17 cellular contexts compared by ENCODE assay signal in genomic region chr17:81117672-81118198, GRCh38. TPM values are rescaled to one million over a fixed set of nuclear protein-coding genes. Genes with fewer than 3 reads are reported as not detected.
DNase-seq lines count a peak whose midpoint lies in the region; ATAC-seq and TF ChIP-seq lines count a peak whose summit lies in the region.
"Had no signal": no experiment of that assay in that cellular context is flagged by ENCODE, and none has a peak within 500 bp of the region (broad histone marks: within the 10 kb centered on the region; RNA-seq: fewer than 3 reads in every experiment).

No MANE protein-coding gene starts in this region.

- no peak for TF ChIP-seq POLR2A in tibial nerve (IDR thresholded peaks at IDR 0.05)

- DNase-seq in NT2/D1 (ENCODE audit: low read depth, low spot score) (no peak), tibial nerve (ENCODE audit: low spot score in 2 of 2) (no peak), NCI-H2196 treated with DMSO at 0.1 percent for 48 hours (lab: John Stamatoyannopoulos, UW; ENCODE audit: unreplicated experiment) (no peak)
- DNase-seq: C1 segment of cervical spinal cord, HCEC 1CT, NCI-H1105 treated with DMSO at 0.1 percent for 48 hours, NCI-H187, NCI-H446, PC-9, Right ventricle myocardium superior had no signal

- no peaks in the 10 kb centered on the region for H3K9me3 ChIP-seq in NT2/D1 (ENCODE audit: insufficient read depth, low read length)
- no peaks in the 10 kb centered on the region for H3K9me3 ChIP-seq in tibial nerve

- TF ChIP-seq EP300 in tibial nerve (IDR thresholded peaks at IDR 0.05): no peak

- H3K27ac ChIP-seq in VCaP (peak overlapping the region; percentile 80), layer of hippocampus (ENCODE audit: low read depth, low read length) (peak overlapping the region; percentile 52), tibial nerve (peak overlapping the region; percentile 51 to 93 (median 84))
- H3K27ac ChIP-seq: PC-9 had no signal

- H3K9ac ChIP-seq in NT2/D1 (ENCODE audit: insufficient read length, low read depth): peak overlapping the region; percentile 61

- H3K27me3 ChIP-seq in NT2/D1 (ENCODE audit: insufficient read depth, insufficient read length) (no peaks in the 10 kb centered on the region), layer of hippocampus (ENCODE audit: control insufficient read depth, insufficient read depth, low read length) (no peaks in the 10 kb centered on the region), tibial nerve (no peaks in the 10 kb centered on the region)

- peaks cover 15% of the 10 kb centered on the region for H3K36me3 ChIP-seq in NT2/D1 (ENCODE audit: insufficient read depth, insufficient read length, low read length)
- H3K36me3 ChIP-seq in tibial nerve: peaks cover 0 to 56% (median 0%) of the 10 kb centered on the region in 3 donors

- TF ChIP-seq CTCF in VCaP (conservative IDR thresholded peaks at IDR 0.05) (no peak), tibial nerve (IDR thresholded peaks at IDR 0.05) (no peak)

- WGBS in tibial nerve, 2 donors: 61 to 69% methylated on average over 10 to 13 of the region's 20 CpGs

- H3K4me3 ChIP-seq in NT2/D1 (ENCODE audit: insufficient read length, low read depth) (no peak overlapping the region), tibial nerve (no peak overlapping the region)
- H3K4me3 ChIP-seq: GM12878, PC-9 had no signal

- ATAC-seq in GM18907 (IDR thresholded peaks at IDR 0.05; ENCODE audit: unreplicated experiment) (no peak), HG03521 (IDR thresholded peaks at IDR 0.05; ENCODE audit: unreplicated experiment) (no peak), HG03457 (IDR thresholded peaks at IDR 0.05; ENCODE audit: unreplicated experiment) (no peak)
- ATAC-seq: GM12878, SK-N-SH treated with all-trans-retinoic acid at 6 μM for 48 hours had no signal

- H3K4me1 ChIP-seq in NT2/D1 (ENCODE audit: insufficient read depth, insufficient read length) (peaks cover 35% of the 10 kb centered on the region), tibial nerve (peaks cover 0 to 74% (median 25%) of the 10 kb centered on the region in 4 donors)

RNA-seq across cellular contexts. Expression of gene PVALEF, which starts 47.6 kb away (rescaled TPM):
- total RNA-seq in tibial nerve: not detected
- total RNA-seq: GM12878, PC-9, Right ventricle myocardium superior had no signal

RNA-seq across cellular contexts. Expression of gene AATK, which starts 48.3 kb away (rescaled TPM):
- 100 to 1,000 TPM; 247 to 385 (median 322) TPM for total RNA-seq in tibial nerve
- total RNA-seq: GM12878 had no signal
